In genomic region chr2:6881036-6881435, GRCh38 we compare ENCODE assay signal across 15 cellular contexts. TPM values are rescaled to one million over a fixed set of nuclear protein-coding genes. Genes with fewer than 3 reads are reported as not detected.
DNase-seq lines count a peak whose midpoint lies in the region; ATAC-seq, FAIRE-seq and TF ChIP-seq lines count a peak whose summit lies in the region.
"Had no signal": no experiment of that assay in that cellular context is flagged by ENCODE, and none has a peak within 500 bp of the region (broad histone marks: within the 10 kb centered on the region; RNA-seq: fewer than 3 reads in every experiment).

No MANE protein-coding gene starts in this region.

- no peak for ATAC-seq in HG03095 (IDR thresholded peaks at IDR 0.05; ENCODE audit: unreplicated experiment)

- peak overlapping the region; percentile 66 for H3K4me3 Mint-ChIP-seq in activated CD4-positive, alpha-beta memory T cell treated with anti-CD3 and anti-CD28 coated beads, Interleukin-2, amount 10 ng/mL, durations not matched to agents 7 days and 5 days
- no peak overlapping the region for H3K4me3 Mint-ChIP-seq in activated CD4-positive, alpha-beta memory T cell treated with anti-CD3 and anti-CD28 coated beads for 36 hours

- POLR2A ChIA-PET in activated CD4-positive, alpha-beta memory T cell treated with anti-CD3 and anti-CD28 coated beads, Interleukin-2, amount 10 ng/mL, durations not matched to agents 7 days and 5 days (lab: Charles Lee): interaction anchor here (0.9 to 6.3 kb wide), 4 partner anchors 13 to 33 kb away, joined by 3 to 221 read pairs (median 6); partner anchors contain the start of gene CMPK2
- POLR2A ChIA-PET in activated CD4-positive, alpha-beta memory T cell treated with anti-CD3 and anti-CD28 coated beads for 36 hours (lab: Charles Lee): no interaction called here

- DNase-seq in activated CD4-positive, alpha-beta memory T cell treated with anti-CD3 and anti-CD28 coated beads, Interleukin-2, amount 10 ng/mL, durations not matched to agents 7 days and 5 days: no peak
- DNase-seq in activated CD4-positive, alpha-beta memory T cell treated with anti-CD3 and anti-CD28 coated beads for 36 hours: no peak
- no peak for DNase-seq in GM12891 (ENCODE audit: insufficient read length, low spot score)
- DNase-seq in OCI-M1 (lab: John Stamatoyannopoulos, UW): peak; percentile 84
- DNase-seq in left kidney (ENCODE audit: low read depth, low spot score): peak; percentile 59
- DNase-seq in NCI-H2081 (lab: John Stamatoyannopoulos, UW): no peak
- DNase-seq in NCI-H345 (lab: John Stamatoyannopoulos, UW): no peak
- DNase-seq: HCEC 1CT; NCI-H2029 treated with DMSO at 0.1 percent for 48 hours; NCI-H82; Peyer's patch; stimulated activated CD4-positive, alpha-beta T cell treated with anti-CD3 and anti-CD28 coated beads, Interleukin-4, amount 100 ng/mL, for 1 hour had no signal

- peak; percentile 13 for FAIRE-seq in GM12891 (lab: Jason Lieb, UNC)

- peaks cover 75% of the 10 kb centered on the region for H3K36me3 Mint-ChIP-seq in activated CD4-positive, alpha-beta memory T cell treated with anti-CD3 and anti-CD28 coated beads, Interleukin-2, amount 10 ng/mL, durations not matched to agents 7 days and 5 days (ENCODE audit: low read depth)
- no peaks in the 10 kb centered on the region for H3K36me3 Mint-ChIP-seq in activated CD4-positive, alpha-beta memory T cell treated with anti-CD3 and anti-CD28 coated beads for 36 hours

- intact Hi-C loops in activated CD4-positive, alpha-beta memory T cell treated with anti-CD3 and anti-CD28 coated beads for 36 hours (cut with micrococcal nuclease): no loop called here

- no peak for TF ChIP-seq POLR2A in GM12891 (IDR thresholded peaks at IDR 0.05; ENCODE audit: low read depth, low read length)

- CTCF ChIA-PET in activated CD4-positive, alpha-beta memory T cell treated with anti-CD3 and anti-CD28 coated beads, Interleukin-2, amount 10 ng/mL, durations not matched to agents 7 days and 5 days (lab: Charles Lee): interaction anchor here (1.2 to 7.2 kb wide), 4 partner anchors 15 to 55 kb away, joined by 3 to 143 read pairs (median 9); partner anchors contain the start of genes CMPK2 and RNF144A
- CTCF ChIA-PET in activated CD4-positive, alpha-beta memory T cell treated with anti-CD3 and anti-CD28 coated beads for 36 hours (lab: Charles Lee): interaction anchor here (1.6 to 5.7 kb wide), 2 partner anchors 14 to 35 kb away, joined by 4 to 40 read pairs; partner anchors contain the start of gene CMPK2

- no peaks in the 10 kb centered on the region for H3K27me3 Mint-ChIP-seq in activated CD4-positive, alpha-beta memory T cell treated with anti-CD3 and anti-CD28 coated beads, Interleukin-2, amount 10 ng/mL, durations not matched to agents 7 days and 5 days
- H3K27me3 Mint-ChIP-seq in activated CD4-positive, alpha-beta memory T cell treated with anti-CD3 and anti-CD28 coated beads for 36 hours: peaks cover 2% of the 10 kb centered on the region

- H3K4me1 Mint-ChIP-seq in activated CD4-positive, alpha-beta memory T cell treated with anti-CD3 and anti-CD28 coated beads, Interleukin-2, amount 10 ng/mL, durations not matched to agents 7 days and 5 days: peaks cover 52% of the 10 kb centered on the region
- H3K4me1 Mint-ChIP-seq in activated CD4-positive, alpha-beta memory T cell treated with anti-CD3 and anti-CD28 coated beads for 36 hours (ENCODE audit: low read depth): peaks cover 44% of the 10 kb centered on the region

- H3K9me3 Mint-ChIP-seq in activated CD4-positive, alpha-beta memory T cell treated with anti-CD3 and anti-CD28 coated beads, Interleukin-2, amount 10 ng/mL, durations not matched to agents 7 days and 5 days: no peaks in the 10 kb centered on the region
- no peaks in the 10 kb centered on the region for H3K9me3 Mint-ChIP-seq in activated CD4-positive, alpha-beta memory T cell treated with anti-CD3 and anti-CD28 coated beads for 36 hours

- no peak overlapping the region for H3K27ac Mint-ChIP-seq in activated CD4-positive, alpha-beta memory T cell treated with anti-CD3 and anti-CD28 coated beads, Interleukin-2, amount 10 ng/mL, durations not matched to agents 7 days and 5 days
- no peak overlapping the region for H3K27ac Mint-ChIP-seq in activated CD4-positive, alpha-beta memory T cell treated with anti-CD3 and anti-CD28 coated beads for 36 hours

TF ChIP-seq in GM12891, 5 proteins besides CTCF, POLR2A, EP300 and RAD21:
- no peak for TF ChIP-seq TAF1 (IDR thresholded peaks at IDR 0.05; ENCODE audit: low read depth, low read length)

RNA-seq across cellular contexts. Expression of gene RSAD2, which starts 3.5 kb away (rescaled TPM):
- 100 to 1,000 TPM; 119 to 120 TPM for total RNA-seq in activated CD4-positive, alpha-beta memory T cell treated with anti-CD3 and anti-CD28 coated beads, Interleukin-2, amount 10 ng/mL, durations not matched to agents 7 days and 5 days
- total RNA-seq in activated CD4-positive, alpha-beta memory T cell treated with anti-CD3 and anti-CD28 coated beads for 36 hours: 1 to 10 TPM; 7.9 to 8.6 TPM
- polyA plus RNA-seq in GM12891 (2012; ENCODE audit: low read depth, missing spikeins): 1.8 TPM
- total RNA-seq: G401, myocyte had no signal

RNA-seq across cellular contexts. Expression of gene CMPK2, which starts 15.3 kb away (rescaled TPM):
- total RNA-seq in activated CD4-positive, alpha-beta memory T cell treated with anti-CD3 and anti-CD28 coated beads, Interleukin-2, amount 10 ng/mL, durations not matched to agents 7 days and 5 days: 10 to 100 TPM; 84.8 to 91.1 TPM
- 1 to 10 TPM; 6.6 to 6.8 TPM for total RNA-seq in activated CD4-positive, alpha-beta memory T cell treated with anti-CD3 and anti-CD28 coated beads for 36 hours
- 3.6 TPM for polyA plus RNA-seq in GM12891 (2012; ENCODE audit: low read depth, missing spikeins)
- total RNA-seq: G401 had no signal

RNA-seq across cellular contexts. Expression of gene RNF144A, which starts 36.2 kb away (rescaled TPM):
- total RNA-seq in activated CD4-positive, alpha-beta memory T cell treated with anti-CD3 and anti-CD28 coated beads, Interleukin-2, amount 10 ng/mL, durations not matched to agents 7 days and 5 days: 10 to 100 TPM; 20.0 to 21.0 TPM
- 10 to 100 TPM; 21.4 to 22.7 TPM for total RNA-seq in activated CD4-positive, alpha-beta memory T cell treated with anti-CD3 and anti-CD28 coated beads for 36 hours
- 4.7 TPM for polyA plus RNA-seq in GM12891 (2012; ENCODE audit: low read depth, missing spikeins)

Comparison
In these comparisons a context has a peak if more than half of its experiments do, and no peak if none do; other contexts are left out.
1. RNA of gene RSAD2, which starts 3.5 kb away (total RNA-seq): 119 to 120 TPM in activated CD4-positive, alpha-beta memory T cell treated with anti-CD3 and anti-CD28 coated beads, Interleukin-2, amount 10 ng/mL, durations not matched to agents 7 days and 5 days; 7.9 to 8.6 TPM in activated CD4-positive, alpha-beta memory T cell treated with anti-CD3 and anti-CD28 coated beads for 36 hours; every median in the first group is over 10 times any median in the second.
2. RNA of gene CMPK2, which starts 15.3 kb away (total RNA-seq): 84.8 to 91.1 TPM in activated CD4-positive, alpha-beta memory T cell treated with anti-CD3 and anti-CD28 coated beads, Interleukin-2, amount 10 ng/mL, durations not matched to agents 7 days and 5 days; 6.6 to 6.8 TPM in activated CD4-positive, alpha-beta memory T cell treated with anti-CD3 and anti-CD28 coated beads for 36 hours; every median in the first group is over 10 times any median in the second.
3. DNase-seq: peak in OCI-M1 (single experiment) and left kidney (single experiment); none in activated CD4-positive, alpha-beta memory T cell treated with anti-CD3 and anti-CD28 coated beads, Interleukin-2, amount 10 ng/mL, durations not matched to agents 7 days and 5 days (single experiment), activated CD4-positive, alpha-beta memory T cell treated with anti-CD3 and anti-CD28 coated beads for 36 hours (single experiment), GM12891 (single experiment), NCI-H2081 (0 of 2) and NCI-H345 (single experiment).